9 cellular contexts compared by ENCODE assay signal in genomic region chr17:28384281-28385036, GRCh38. TPM values are rescaled to one million over a fixed set of nuclear protein-coding genes. Genes with fewer than 3 reads are reported as not detected.
DNase-seq lines count a peak whose midpoint lies in the region; ATAC-seq, FAIRE-seq and TF ChIP-seq lines count a peak whose summit lies in the region.
"Had no signal": no experiment of that assay in that cellular context is flagged by ENCODE, and none has a peak within 500 bp of the region (broad histone marks: within the 10 kb centered on the region; RNA-seq: fewer than 3 reads in every experiment).

No MANE protein-coding gene starts in this region.

- peak overlapping the region; percentile 77 for H4K91ac ChIP-seq in H1 (replicated peaks; ENCODE audit: insufficient read length, low read length)

- peak overlapping the region; percentile 65; the same call in 1 of the 2 replicates for H2AFZ ChIP-seq in H1 (ENCODE audit: low read length)

- H2BK120ac ChIP-seq in H1 (replicated peaks; ENCODE audit: low read depth, low read length) = no peak overlapping the region

- peak overlapping the region; percentile 40 for H3K9ac ChIP-seq in HUES6 (ENCODE audit: low read length)
- H3K9ac ChIP-seq in H1 (replicated peaks in 1 of 4; ENCODE audit: extremely low read depth in 1 of 4, low read depth in 3 of 4, low read length in 3 of 4) = peak overlapping the region in 2 of 4 experiments; percentile 14 to 25; a peak in 1 of 7 replicates

- 0 out of 2 replicates have a peak overlapping the region, but pooled peaks have one; percentile 48 for H2BK20ac ChIP-seq in H1 (ENCODE audit: low read length)

- no peak overlapping the region for H3K14ac ChIP-seq in H1 (ENCODE audit: insufficient read length)

- H2BK12ac ChIP-seq in H1 (ENCODE audit: low read depth, low read length) = peak overlapping the region; percentile 2; the same call in 1 of the 2 replicates

- TF ChIP-seq EP300 in H1 (IDR thresholded peaks at IDR 0.05; ENCODE audit: borderline replicate concordance in 1 of 2, low read depth in 2 of 2, low read length in 2 of 2) = no peak

- H3K9me3 ChIP-seq in HUES6 (ENCODE audit: control insufficient read depth, insufficient read depth, low read depth, low read length) = no peaks in the 10 kb centered on the region
- no peaks in the 10 kb centered on the region for H3K9me3 ChIP-seq in H1 (ENCODE audit: insufficient read depth in 2 of 2, low read depth in 1 of 2, low read length in 1 of 2)
- H3K9me3 ChIP-seq in testis = no peaks in the 10 kb centered on the region
- H3K9me3 ChIP-seq: SJSA1 had no signal

- H2BK5ac ChIP-seq in H1 (ENCODE audit: low read depth, low read length) = no peak overlapping the region; the same call in 1 of the 2 replicates

- H3K4me3 Mint-ChIP-seq in nephron progenitor cell (peak overlapping the region; percentile 75), HFFc6 (no peak overlapping the region)

- no peak for FAIRE-seq in H1 (lab: Jason Lieb, UNC)

- H3K9me3 Mint-ChIP-seq in nephron progenitor cell (no peaks in the 10 kb centered on the region), HFFc6 (no peaks in the 10 kb centered on the region)

- H3K4me3 ChIP-seq in HUES6 (ENCODE audit: low read depth, low read length) = peak overlapping the region; percentile 69
- H3K4me3 ChIP-seq in H1 (ENCODE audit: extremely low read depth in 1 of 4, insufficient read depth in 2 of 4, low read depth in 3 of 4, low read length in 4 of 4) = peak overlapping the region; percentile 32 to 77 (median 62)
- peak overlapping the region; percentile 15 to 54 for H3K4me3 ChIP-seq in testis
- H3K4me3 ChIP-seq: SJSA1 had no signal

- peak overlapping the region; percentile 71 for H4K8ac ChIP-seq in H1 (ENCODE audit: extremely low read depth, insufficient read depth, low read length)

- H3K56ac ChIP-seq in H1 (replicated peaks; ENCODE audit: insufficient read length, low read depth, low read length) = no peak overlapping the region

- peaks cover 3% of the 10 kb centered on the region; the same call in 1 of the 2 replicates for H3K4me1 ChIP-seq in HUES6 (ENCODE audit: control insufficient read depth, insufficient read depth, low read length)
- peaks cover 0 to 13% (median 6%) of the 10 kb centered on the region in 4 experiments; a peak in 4 of 7 replicates for H3K4me1 ChIP-seq in H1 (replicated peaks in 1 of 4; ENCODE audit: control insufficient read depth in 3 of 4, insufficient read depth in 4 of 4, low read length in 3 of 4)
- no peaks in the 10 kb centered on the region for H3K4me1 ChIP-seq in testis
- H3K4me1 ChIP-seq: SJSA1 had no signal

- no peak overlapping the region for H3K23ac ChIP-seq in H1 (ENCODE audit: insufficient read length)

- peak overlapping the region; percentile 89 to 95 for H3K4me2 ChIP-seq in H1 (ENCODE audit: insufficient read depth in 1 of 2, low read depth in 2 of 2, low read length in 2 of 2)

- H3K27ac Mint-ChIP-seq in nephron progenitor cell (no peak overlapping the region), HFFc6 (no peak overlapping the region)

- H3K4me1 Mint-ChIP-seq in nephron progenitor cell = peaks cover 7% of the 10 kb centered on the region
- H3K4me1 Mint-ChIP-seq in HFFc6 (ENCODE audit: low read depth) = peaks cover 14% of the 10 kb centered on the region

- H3K36me3 ChIP-seq in HUES6 (ENCODE audit: control insufficient read depth, insufficient read depth, low read length) = no peaks in the 10 kb centered on the region; the same call in 1 of the 2 replicates
- H3K36me3 ChIP-seq in H1 (ENCODE audit: control insufficient read depth in 2 of 4, insufficient read depth in 4 of 4, low read length in 3 of 4) = 0 out of 8 replicates have a peak, but pooled peaks cover 0 to 3% (median 0%) of the 10 kb centered on the region in 4 experiments
- no peaks in the 10 kb centered on the region for H3K36me3 ChIP-seq in testis (ENCODE audit: low read depth, missing control alignments)

- TF ChIP-seq POLR2A in H1 (IDR thresholded peaks at IDR 0.05; ENCODE audit: control extremely low read depth in 1 of 2, low read depth in 2 of 2, low read length in 2 of 2) (0 out of 3 replicates have a peak, but pooled peaks of 1 of the 2 experiments have one; percentile 37), testis (IDR thresholded peaks at IDR 0.05) (no peak)

- H3K36me3 Mint-ChIP-seq in nephron progenitor cell (ENCODE audit: low read depth) = peaks cover 11% of the 10 kb centered on the region
- H3K36me3 Mint-ChIP-seq in HFFc6 (ENCODE audit: low read depth) = peaks cover 11% of the 10 kb centered on the region

- H3K18ac ChIP-seq in H1 (ENCODE audit: extremely low read depth, low read length) = peak overlapping the region; percentile 38; the same call in 1 of the 2 replicates

- peaks cover 14% of the 10 kb centered on the region for H3K23me2 ChIP-seq in H1 (ENCODE audit: low read depth, low read length)

- no peaks in the 10 kb centered on the region for H3K79me2 ChIP-seq in H1 (ENCODE audit: control insufficient read depth in 1 of 2, insufficient read depth in 2 of 2, low read length in 2 of 2)

- H2BK15ac ChIP-seq in H1 (ENCODE audit: low read length) = peak overlapping the region; percentile 8; the same call in 1 of the 2 replicates

- no peak for TF ChIP-seq RAD21 in H1 (IDR thresholded peaks at IDR 0.05 in 1 of 2, conservative IDR thresholded peaks at IDR 0.05 in 1 of 2; ENCODE audit: low read depth in 2 of 2, low read length in 2 of 2)

- TF ChIP-seq CTCF in H1 (IDR thresholded peaks at IDR 0.05; ENCODE audit: control extremely low read depth in 1 of 3, insufficient read depth in 1 of 3, low read depth in 1 of 3, low read length in 3 of 3) = no peak
- TF ChIP-seq CTCF in nephron progenitor cell (IDR thresholded peaks at IDR 0.05) = no peak
- TF ChIP-seq CTCF in testis (IDR thresholded peaks at IDR 0.05) = no peak
- TF ChIP-seq CTCF in HFFc6 (IDR thresholded peaks at IDR 0.05) = no peak

- peaks cover 2 to 7% of the 10 kb centered on the region in 2 experiments for H4K20me1 ChIP-seq in H1 (replicated peaks in 1 of 2; ENCODE audit: control insufficient read depth in 1 of 2, insufficient read depth in 2 of 2, low read length in 2 of 2)

- CTCF ChIA-PET in H1 (lab: Charles Lee; ENCODE audit: partially characterized antibody) = interaction anchor here (1.0 to 14.7 kb wide), 8 partner anchors 11 to 135 kb away, joined by 3 to 142 read pairs (median 4); no protein-coding TSS in a partner anchor

- H2AK5ac ChIP-seq in H1 (ENCODE audit: low read depth, low read length) = no peak overlapping the region

- H3K27me3 Mint-ChIP-seq in nephron progenitor cell (ENCODE audit: low read depth, poor library complexity) (peaks cover 86% of the 10 kb centered on the region), HFFc6 (ENCODE audit: insufficient read depth) (no peaks in the 10 kb centered on the region; the same call in 1 of the 2 replicates)

- H4K5ac ChIP-seq in H1 (ENCODE audit: insufficient read length, low read depth, low read length) = no peak overlapping the region

- H3K27me3 ChIP-seq in HUES6 (ENCODE audit: control insufficient read depth, insufficient read depth, low read length) (peaks cover 75% of the 10 kb centered on the region), H1 (replicated peaks in 1 of 4; ENCODE audit: control insufficient read depth in 3 of 4, extremely low read depth in 1 of 4, insufficient read depth in 3 of 4, low read length in 3 of 4) (peaks cover 38 to 67% (median 57%) of the 10 kb centered on the region in 4 experiments), testis (no peaks in the 10 kb centered on the region)
- H3K27me3 ChIP-seq: SJSA1 had no signal

- no peaks in the 10 kb centered on the region for H3K79me1 ChIP-seq in H1 (ENCODE audit: low read depth, low read length)

- DNase-seq in activated CD4-positive, alpha-beta T cell treated with anti-CD3 and anti-CD28 coated beads for 48 hours = peak; percentile 78
- DNase-seq in H1 (ENCODE audit: low read depth in 1 of 2, low spot score in 2 of 2) (peak in 1 of 2 experiments; percentile 77), nephron progenitor cell (peak; percentile 50), testis (peak; percentile 51), HFFc6 (no peak), NCI-H82 treated with DMSO at 0.1 percent for 48 hours (lab: John Stamatoyannopoulos, UW; ENCODE audit: unreplicated experiment) (no peak)

- H3K27ac ChIP-seq in HUES6 (ENCODE audit: low read depth, low read length) (no peak overlapping the region), H1 (ENCODE audit: low read depth, low read length) (no peak overlapping the region), testis (no peak overlapping the region)
- H3K27ac ChIP-seq: SJSA1 had no signal

- 4% methylated on average over 47 of the region's 56 CpGs; no CpG with 5 or more reads in 1 of the 2 experiments for WGBS in H1 (ENCODE audit: extremely low coverage in 1 of 2, insufficient coverage in 1 of 2, insufficient read length in 1 of 2, insufficient replicate concordance in 2 of 2, low coverage in 1 of 2, low lambda C conversion rate in 2 of 2, missing lambda C conversion rate in 1 of 2), 2 experiments
- 30 to 52% methylated on average over 31 to 56 of the region's 56 CpGs for WGBS in testis, 2 donors

- ATAC-seq in GM19023 (IDR thresholded peaks at IDR 0.05; ENCODE audit: unreplicated experiment) = peak; percentile 81

- intact Hi-C loops in testis (cut with DNase I; ENCODE audit: low total_unique reads) = no loop called here

- no peak overlapping the region for H3K4ac ChIP-seq in H1 (replicated peaks; ENCODE audit: insufficient read length, low read depth, low read length)

- POLR2A ChIA-PET in H1 (lab: Charles Lee; ENCODE audit: partially characterized antibody) = interaction anchor here (1.0 to 12.7 kb wide), 4 partner anchors 12 to 27 kb away, joined by 3 to 135 read pairs (median 6); partner anchors contain the start of genes POLDIP2, SARM1 and SLC46A1

RNA-seq across cellular contexts. Expression of gene SARM1, which starts 13.0 kb away (rescaled TPM):
- 6.5 and 9.2 TPM in 2 replicates for total RNA-seq in H1 (2021; fragmentation: NEBNext Ultra II Directional; extraction: Animal tissue kit (Norgen Biotek cat#: 25700))
- polyA plus RNA-seq in H1 (2011; rRNA removed) = 5.8 and 6.1 TPM in 2 replicates
- 3.7 TPM for polyA plus RNA-seq in H1 (2011; cell fraction: cytosol; rRNA removed)
- polyA plus RNA-seq in H1 (2011; cell fraction: nucleus; rRNA removed) = 9.4 TPM
- polyA plus RNA-seq in H1 (2012, experiment 1 of 2) = 4.2 to 7.6 TPM (median 6.5 TPM) in 4 replicates
- 5.4 TPM for polyA plus RNA-seq in H1 (2012, experiment 2 of 2)
- polyA plus RNA-seq in H1 (2013, experiment 1 of 2) = 4.0 TPM
- 4.0 TPM for polyA plus RNA-seq in H1 (2013, experiment 2 of 2)
- 11.7 and 15.0 TPM in 2 replicates for polyA minus RNA-seq in H1 (2011; rRNA and poly(A)+ RNA removed)
- 5.9 TPM for polyA minus RNA-seq in H1 (2011; cell fraction: cytosol; rRNA and poly(A)+ RNA removed)
- 6.6 TPM for polyA minus RNA-seq in H1 (2011; cell fraction: nucleus; rRNA and poly(A)+ RNA removed)
- 10 to 100 TPM; 18.6 to 19.9 TPM for total RNA-seq in testis
- 6.6 TPM for polyA plus RNA-seq in testis (ENCODE audit: insufficient read depth, low read depth, low replicate concordance)
- total RNA-seq in HFFc6 (2021; fragmentation: NEBNext Ultra II Directional; extraction: Animal tissue kit (Norgen Biotek cat#: 25700)) = 10 to 100 TPM; 15.1 to 18.9 (median 16.8) TPM

RNA-seq across cellular contexts. Expression of gene VTN, which starts 14.4 kb away (rescaled TPM):
- total RNA-seq in H1 (2021; fragmentation: NEBNext Ultra II Directional; extraction: Animal tissue kit (Norgen Biotek cat#: 25700)) = not detected in 2 replicates
- polyA plus RNA-seq in H1 (2011; rRNA removed) (0.18 and 0.38 TPM in 2 replicates), testis (ENCODE audit: insufficient read depth, low read depth, low replicate concordance) (6.5 TPM)
- 0.26 TPM for polyA plus RNA-seq in H1 (2011; cell fraction: cytosol; rRNA removed)
- polyA plus RNA-seq in H1 (2011; cell fraction: nucleus; rRNA removed) = 0.64 TPM
- polyA plus RNA-seq in H1 (2012, experiment 1 of 2) = 0.36 to 0.55 TPM (median 0.46 TPM) in 4 replicates
- polyA plus RNA-seq in H1 (2012, experiment 2 of 2) = 0.52 TPM
- polyA plus RNA-seq in H1 (2013, experiment 1 of 2) = 0.22 TPM
- 0.13 TPM for polyA plus RNA-seq in H1 (2013, experiment 2 of 2)
- 0.28 TPM in 1 of 2 replicates, not detected in the other for polyA minus RNA-seq in H1 (2011; rRNA and poly(A)+ RNA removed)
- not detected for polyA minus RNA-seq in H1 (2011; cell fraction: cytosol; rRNA and poly(A)+ RNA removed)
- 1.1 TPM for polyA minus RNA-seq in H1 (2011; cell fraction: nucleus; rRNA and poly(A)+ RNA removed)
- total RNA-seq in testis = 10 to 100 TPM in 1 of 2 donors, 1 to 10 TPM in 1; 9.7 to 57.9 TPM
- under 1 TPM; 0.36 to 0.76 (median 0.60) TPM for total RNA-seq in HFFc6 (2021; fragmentation: NEBNext Ultra II Directional; extraction: Animal tissue kit (Norgen Biotek cat#: 25700))

RNA-seq across cellular contexts. Expression of gene SEBOX, which starts 19.5 kb away (rescaled TPM):
- total RNA-seq in H1 (2021; fragmentation: NEBNext Ultra II Directional; extraction: Animal tissue kit (Norgen Biotek cat#: 25700)) = not detected in 2 replicates
- not detected in 2 replicates for polyA plus RNA-seq in H1 (2011; rRNA removed)
- polyA plus RNA-seq in H1 (2011; cell fraction: cytosol; rRNA removed) = not detected
- not detected for polyA plus RNA-seq in H1 (2011; cell fraction: nucleus; rRNA removed)
- not detected in 4 replicates for polyA plus RNA-seq in H1 (2012, experiment 1 of 2)
- not detected for polyA plus RNA-seq in H1 (2012, experiment 2 of 2)
- not detected for polyA plus RNA-seq in H1 (2013, experiment 1 of 2)
- not detected for polyA plus RNA-seq in H1 (2013, experiment 2 of 2)
- not detected in 2 replicates for polyA minus RNA-seq in H1 (2011; rRNA and poly(A)+ RNA removed)
- not detected for polyA minus RNA-seq in H1 (2011; cell fraction: cytosol; rRNA and poly(A)+ RNA removed)
- polyA minus RNA-seq in H1 (2011; cell fraction: nucleus; rRNA and poly(A)+ RNA removed) = not detected
- total RNA-seq in testis = not detected
- not detected for polyA plus RNA-seq in testis (ENCODE audit: insufficient read depth, low read depth, low replicate concordance)
- total RNA-seq in HFFc6 (2021; fragmentation: NEBNext Ultra II Directional; extraction: Animal tissue kit (Norgen Biotek cat#: 25700)) = not detected
- total RNA-seq: SJSA1 had no signal

RNA-seq across cellular contexts. Expression of gene SLC46A1, which starts 21.6 kb away (rescaled TPM):
- 7.1 and 8.7 TPM in 2 replicates for total RNA-seq in H1 (2021; fragmentation: NEBNext Ultra II Directional; extraction: Animal tissue kit (Norgen Biotek cat#: 25700))
- 5.3 and 5.9 TPM in 2 replicates for polyA plus RNA-seq in H1 (2011; rRNA removed)
- polyA plus RNA-seq in H1 (2011; cell fraction: cytosol; rRNA removed) = 3.6 TPM
- 7.7 TPM for polyA plus RNA-seq in H1 (2011; cell fraction: nucleus; rRNA removed)
- 5.4 to 7.1 TPM (median 6.5 TPM) in 4 replicates for polyA plus RNA-seq in H1 (2012, experiment 1 of 2)
- 6.1 TPM for polyA plus RNA-seq in H1 (2012, experiment 2 of 2)
- 10.0 TPM for polyA plus RNA-seq in H1 (2013, experiment 1 of 2)
- polyA plus RNA-seq in H1 (2013, experiment 2 of 2) = 9.6 TPM
- polyA minus RNA-seq in H1 (2011; rRNA and poly(A)+ RNA removed) = 7.4 and 10.2 TPM in 2 replicates
- 4.5 TPM for polyA minus RNA-seq in H1 (2011; cell fraction: cytosol; rRNA and poly(A)+ RNA removed)
- 10.5 TPM for polyA minus RNA-seq in H1 (2011; cell fraction: nucleus; rRNA and poly(A)+ RNA removed)
- total RNA-seq in testis = 10 to 100 TPM; 13.5 to 13.7 TPM
- 7.5 TPM for polyA plus RNA-seq in testis (ENCODE audit: insufficient read depth, low read depth, low replicate concordance)
- total RNA-seq in HFFc6 (2021; fragmentation: NEBNext Ultra II Directional; extraction: Animal tissue kit (Norgen Biotek cat#: 25700)) = 1 to 10 TPM; 4.3 to 6.7 (median 6.4) TPM

RNA-seq across cellular contexts. Expression of gene POLDIP2, which starts 27.1 kb away (rescaled TPM):
- total RNA-seq in H1 (2021; fragmentation: NEBNext Ultra II Directional; extraction: Animal tissue kit (Norgen Biotek cat#: 25700)) = 74.0 and 75.3 TPM in 2 replicates
- 76.1 and 92.3 TPM in 2 replicates for polyA plus RNA-seq in H1 (2011; rRNA removed)
- polyA plus RNA-seq in H1 (2011; cell fraction: cytosol; rRNA removed) = 73.8 TPM
- polyA plus RNA-seq in H1 (2011; cell fraction: nucleus; rRNA removed) = 73.2 TPM
- 70.2 to 81.0 TPM (median 78.6 TPM) in 4 replicates for polyA plus RNA-seq in H1 (2012, experiment 1 of 2)
- 90.8 TPM for polyA plus RNA-seq in H1 (2012, experiment 2 of 2)
- polyA plus RNA-seq in H1 (2013, experiment 1 of 2) = 54.0 TPM
- 54.4 TPM for polyA plus RNA-seq in H1 (2013, experiment 2 of 2)
- polyA minus RNA-seq in H1 (2011; rRNA and poly(A)+ RNA removed) = 64.2 and 65.9 TPM in 2 replicates
- polyA minus RNA-seq in H1 (2011; cell fraction: cytosol; rRNA and poly(A)+ RNA removed) = 35.7 TPM
- 29.5 TPM for polyA minus RNA-seq in H1 (2011; cell fraction: nucleus; rRNA and poly(A)+ RNA removed)
- total RNA-seq in testis = 100 to 1,000 TPM; 143 to 154 TPM
- 139 TPM for polyA plus RNA-seq in testis (ENCODE audit: insufficient read depth, low read depth, low replicate concordance)
- total RNA-seq in HFFc6 (2021; fragmentation: NEBNext Ultra II Directional; extraction: Animal tissue kit (Norgen Biotek cat#: 25700)) = 100 to 1,000 TPM; 104 to 118 (median 106) TPM

Comparison
In these comparisons a context has a peak if more than half of its experiments do, and no peak if none do; other contexts are left out.
1. DNase-seq: peak in activated CD4-positive, alpha-beta T cell treated with anti-CD3 and anti-CD28 coated beads for 48 hours (single experiment), nephron progenitor cell (single experiment) and testis (single experiment); none in HFFc6 (single experiment) and NCI-H82 treated with DMSO at 0.1 percent for 48 hours (single experiment).
2. Peak in every context shown above with its lines, with median percentiles within 50 percentile points of each other: H3K4me3 ChIP-seq.